9 cellular contexts compared by ENCODE assay signal in genomic region chr10:87861034-87861433, GRCh38. TPM values are rescaled to one million over a fixed set of nuclear protein-coding genes. Genes with fewer than 3 reads are reported as not detected.
DNase-seq lines count a peak whose midpoint lies in the region; ATAC-seq and TF ChIP-seq lines count a peak whose summit lies in the region.
"Had no signal": no experiment of that assay in that cellular context is flagged by ENCODE, and none has a peak within 500 bp of the region (broad histone marks: within the 10 kb centered on the region; RNA-seq: fewer than 3 reads in every experiment).

No MANE protein-coding gene starts in this region.

- ATAC-seq in activated CD8-positive, alpha-beta memory T cell treated with anti-CD3 and anti-CD28 coated beads, Interleukin-2, amount 10 ng/mL, durations not matched to agents 7 days and 5 days, result no peak
- no peak for ATAC-seq in activated CD8-positive, alpha-beta T cell treated with anti-CD3 and anti-CD28 coated beads for 36 hours
- no peak for ATAC-seq in HG02852 (IDR thresholded peaks at IDR 0.05; ENCODE audit: unreplicated experiment)

- no peaks in the 10 kb centered on the region for H3K27me3 Mint-ChIP-seq in activated CD8-positive, alpha-beta memory T cell treated with anti-CD3 and anti-CD28 coated beads, Interleukin-2, amount 10 ng/mL, durations not matched to agents 7 days and 5 days
- no peaks in the 10 kb centered on the region for H3K27me3 Mint-ChIP-seq in activated CD8-positive, alpha-beta T cell treated with anti-CD3 and anti-CD28 coated beads for 36 hours
- peaks cover 18 to 36% (median 29%) of the 10 kb centered on the region in 3 donors for H3K27me3 Mint-ChIP-seq in immature natural killer cell (ENCODE audit: low read depth in 3 of 3)

- no peaks in the 10 kb centered on the region for H3K36me3 ChIP-seq in thymus (ENCODE audit: control insufficient read depth, insufficient read depth)

- no peaks in the 10 kb centered on the region for H3K9me3 ChIP-seq in thymus (ENCODE audit: control insufficient read depth)

- H3K4me1 ChIP-seq in thymus (ENCODE audit: control insufficient read depth, insufficient read depth, low read length), result peaks cover 7% of the 10 kb centered on the region

- no peak for TF ChIP-seq CTCF in activated CD8-positive, alpha-beta T cell treated with anti-CD3 and anti-CD28 coated beads for 36 hours (IDR thresholded peaks at IDR 0.05)

- no peaks in the 10 kb centered on the region for H3K27me3 ChIP-seq in thymus (ENCODE audit: control insufficient read depth, insufficient read depth)

- CTCF ChIA-PET in activated CD8-positive, alpha-beta memory T cell treated with anti-CD3 and anti-CD28 coated beads, Interleukin-2, amount 10 ng/mL, durations not matched to agents 7 days and 5 days (lab: Charles Lee), result interaction anchor here (0.7 to 9.3 kb wide), 5 partner anchors 43 to 692 kb away, joined by 3 to 82 read pairs (median 3); partner anchors contain the start of gene ATAD1
- CTCF ChIA-PET in activated CD8-positive, alpha-beta T cell treated with anti-CD3 and anti-CD28 coated beads for 36 hours (lab: Charles Lee), result interaction anchor here (1.0 to 7.5 kb wide), 5 partner anchors 9 to 694 kb away, joined by 3 to 63 read pairs (median 4); no protein-coding TSS in a partner anchor

- 26% methylated on average over 4 of the region's 4 CpGs for WGBS in thymus

- peak overlapping the region; percentile 93 for H3K27ac Mint-ChIP-seq in activated CD8-positive, alpha-beta memory T cell treated with anti-CD3 and anti-CD28 coated beads, Interleukin-2, amount 10 ng/mL, durations not matched to agents 7 days and 5 days
- H3K27ac Mint-ChIP-seq in activated CD8-positive, alpha-beta T cell treated with anti-CD3 and anti-CD28 coated beads for 36 hours, result peak overlapping the region; percentile 95
- peak overlapping the region; percentile 87 to 96 (median 94) for H3K27ac Mint-ChIP-seq in immature natural killer cell

- peak overlapping the region; percentile 83 for H3K4me3 ChIP-seq in thymus (ENCODE audit: low read length)

- H3K9me3 Mint-ChIP-seq in activated CD8-positive, alpha-beta memory T cell treated with anti-CD3 and anti-CD28 coated beads, Interleukin-2, amount 10 ng/mL, durations not matched to agents 7 days and 5 days (ENCODE audit: low read depth), result no peaks in the 10 kb centered on the region
- H3K9me3 Mint-ChIP-seq in activated CD8-positive, alpha-beta T cell treated with anti-CD3 and anti-CD28 coated beads for 36 hours, result no peaks in the 10 kb centered on the region
- no peaks in the 10 kb centered on the region for H3K9me3 Mint-ChIP-seq in immature natural killer cell

- DNase-seq in activated CD8-positive, alpha-beta memory T cell treated with anti-CD3 and anti-CD28 coated beads, Interleukin-2, amount 10 ng/mL, durations not matched to agents 7 days and 5 days, result no peak
- DNase-seq in activated CD8-positive, alpha-beta memory T cell treated with anti-CD3 and anti-CD28 coated beads, Interleukin-2, amount 50 U/mL, for 4 hours, result no peak
- no peak for DNase-seq in activated CD8-positive, alpha-beta T cell treated with anti-CD3 and anti-CD28 coated beads for 36 hours
- DNase-seq in immature natural killer cell, result no peak
- no peak for DNase-seq in COLO829 (ENCODE audit: low spot score)
- no peak for DNase-seq in AG08396 (ENCODE audit: low spot score)

- H3K36me3 Mint-ChIP-seq in activated CD8-positive, alpha-beta memory T cell treated with anti-CD3 and anti-CD28 coated beads, Interleukin-2, amount 10 ng/mL, durations not matched to agents 7 days and 5 days, result peaks cover 16% of the 10 kb centered on the region
- peaks cover 16% of the 10 kb centered on the region for H3K36me3 Mint-ChIP-seq in activated CD8-positive, alpha-beta T cell treated with anti-CD3 and anti-CD28 coated beads for 36 hours (ENCODE audit: low read depth)
- peaks cover 0 to 4% (median 0%) of the 10 kb centered on the region in 3 donors for H3K36me3 Mint-ChIP-seq in immature natural killer cell

- no peak overlapping the region for H3K27ac ChIP-seq in thymus (ENCODE audit: low read depth)

- H3K4me3 Mint-ChIP-seq in activated CD8-positive, alpha-beta memory T cell treated with anti-CD3 and anti-CD28 coated beads, Interleukin-2, amount 10 ng/mL, durations not matched to agents 7 days and 5 days, result peak overlapping the region; percentile 92
- peak overlapping the region; percentile 87 for H3K4me3 Mint-ChIP-seq in activated CD8-positive, alpha-beta T cell treated with anti-CD3 and anti-CD28 coated beads for 36 hours
- peak overlapping the region; percentile 96 to 100 (median 98) for H3K4me3 Mint-ChIP-seq in immature natural killer cell

- intact Hi-C loops in activated CD8-positive, alpha-beta T cell treated with anti-CD3 and anti-CD28 coated beads for 36 hours (cut with micrococcal nuclease), result loop anchor here (5.0 kb wide), 2 partner anchors 44 to 526 kb away; partner anchors contain the start of gene ATAD1

- POLR2A ChIA-PET in activated CD8-positive, alpha-beta T cell treated with anti-CD3 and anti-CD28 coated beads for 36 hours (lab: Charles Lee), result interaction anchor here (1.1 to 3.9 kb wide), 9 partner anchors 10 to 1131 kb away, joined by 3 to 28 read pairs (median 7); partner anchors contain the start of gene ATAD1

- peaks cover 18% of the 10 kb centered on the region for H3K4me1 Mint-ChIP-seq in activated CD8-positive, alpha-beta memory T cell treated with anti-CD3 and anti-CD28 coated beads, Interleukin-2, amount 10 ng/mL, durations not matched to agents 7 days and 5 days
- peaks cover 17% of the 10 kb centered on the region for H3K4me1 Mint-ChIP-seq in activated CD8-positive, alpha-beta T cell treated with anti-CD3 and anti-CD28 coated beads for 36 hours (ENCODE audit: low read depth)
- peaks cover 36 to 39% of the 10 kb centered on the region in 2 donors for H3K4me1 Mint-ChIP-seq in immature natural killer cell

RNA-seq across cellular contexts. Expression of gene KLLN, which starts 2.3 kb away (rescaled TPM):
- under 1 TPM; 0.67 to 0.84 TPM for total RNA-seq in activated CD8-positive, alpha-beta memory T cell treated with anti-CD3 and anti-CD28 coated beads, Interleukin-2, amount 10 ng/mL, durations not matched to agents 7 days and 5 days
- under 1 TPM; 0.43 to 0.61 TPM for total RNA-seq in activated CD8-positive, alpha-beta T cell treated with anti-CD3 and anti-CD28 coated beads for 36 hours
- under 1 TPM in 2 of 3 donors, not detected in 1; 0.06 to 0.17 TPM for polyA plus RNA-seq in immature natural killer cell
- 1.0 TPM for polyA plus RNA-seq in thymus
- total RNA-seq: RPMI7951 had no signal

RNA-seq across cellular contexts. Expression of gene PTEN, which starts 2.4 kb away (rescaled TPM):
- 10 to 100 TPM; 73.7 to 90.4 TPM for total RNA-seq in activated CD8-positive, alpha-beta memory T cell treated with anti-CD3 and anti-CD28 coated beads, Interleukin-2, amount 10 ng/mL, durations not matched to agents 7 days and 5 days
- total RNA-seq in activated CD8-positive, alpha-beta T cell treated with anti-CD3 and anti-CD28 coated beads for 36 hours, result 10 to 100 TPM; 48.9 to 51.8 TPM
- polyA plus RNA-seq in immature natural killer cell, result 10 to 100 TPM; 18.0 to 33.5 (median 30.6) TPM
- polyA plus RNA-seq in thymus, result 70.9 TPM

RNA-seq across cellular contexts. Expression of gene ATAD1, which starts 43.0 kb away (rescaled TPM):
- total RNA-seq in activated CD8-positive, alpha-beta memory T cell treated with anti-CD3 and anti-CD28 coated beads, Interleukin-2, amount 10 ng/mL, durations not matched to agents 7 days and 5 days, result 10 to 100 TPM; 44.4 to 50.4 TPM
- 10 to 100 TPM; 43.8 to 49.3 TPM for total RNA-seq in activated CD8-positive, alpha-beta T cell treated with anti-CD3 and anti-CD28 coated beads for 36 hours
- polyA plus RNA-seq in immature natural killer cell (10 to 100 TPM; 31.2 to 44.0 (median 42.1) TPM), thymus (22.1 TPM)
- total RNA-seq: RPMI7951 had no signal
